Comparison of ENCODE assay signal across 8 cellular contexts in the genomic region with DNA sequence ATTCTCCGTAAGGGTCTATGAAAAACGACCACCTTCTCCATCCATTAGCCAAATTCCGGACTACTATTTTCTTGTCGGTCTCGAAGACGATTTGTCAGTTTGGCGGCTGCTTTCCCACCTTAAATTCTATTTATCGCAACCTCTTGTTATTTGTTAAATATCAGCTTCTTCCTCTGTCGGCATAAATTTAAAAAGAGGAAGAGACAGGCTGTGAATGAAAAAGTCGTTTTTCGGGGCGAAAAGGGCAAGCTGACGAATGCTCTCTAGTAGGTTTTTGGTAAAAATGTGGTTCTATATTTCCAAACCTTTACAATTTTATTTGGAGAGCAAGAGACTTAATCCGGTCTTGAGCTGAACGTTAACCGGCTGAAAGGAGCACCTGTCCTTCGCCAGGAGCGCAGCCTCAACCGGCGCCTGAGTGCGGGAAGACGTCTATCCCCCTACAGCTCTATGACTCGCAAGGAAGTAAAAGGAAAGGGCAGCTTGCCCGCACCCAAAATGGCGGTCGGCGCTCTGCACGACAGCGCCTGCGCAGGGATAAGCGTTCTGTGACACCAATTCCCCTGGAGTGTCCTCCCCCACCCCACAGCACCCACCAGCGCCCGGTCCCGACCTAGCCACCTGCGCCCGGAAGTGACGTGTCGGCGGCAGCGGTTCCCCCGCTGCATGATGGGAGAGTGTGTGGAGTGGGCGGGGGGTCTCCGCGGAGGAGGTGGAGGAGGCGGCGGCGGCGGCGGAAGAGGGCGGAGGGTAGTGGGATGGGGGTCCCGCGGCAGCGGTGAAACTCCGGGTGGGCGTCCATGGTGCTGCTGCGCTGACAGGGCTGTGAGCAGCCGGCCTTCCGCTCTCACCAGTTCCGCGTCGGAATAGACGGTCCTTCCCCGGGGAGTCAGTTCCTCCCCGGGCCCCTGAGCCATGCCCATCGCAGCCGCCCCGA. TPM values are rescaled to one million over a fixed set of nuclear protein-coding genes. Genes with fewer than 3 reads are reported as not detected.
DNase-seq lines count a peak whose midpoint lies in the region; TF ChIP-seq lines count a peak whose summit lies in the region.

A gene with protein sequence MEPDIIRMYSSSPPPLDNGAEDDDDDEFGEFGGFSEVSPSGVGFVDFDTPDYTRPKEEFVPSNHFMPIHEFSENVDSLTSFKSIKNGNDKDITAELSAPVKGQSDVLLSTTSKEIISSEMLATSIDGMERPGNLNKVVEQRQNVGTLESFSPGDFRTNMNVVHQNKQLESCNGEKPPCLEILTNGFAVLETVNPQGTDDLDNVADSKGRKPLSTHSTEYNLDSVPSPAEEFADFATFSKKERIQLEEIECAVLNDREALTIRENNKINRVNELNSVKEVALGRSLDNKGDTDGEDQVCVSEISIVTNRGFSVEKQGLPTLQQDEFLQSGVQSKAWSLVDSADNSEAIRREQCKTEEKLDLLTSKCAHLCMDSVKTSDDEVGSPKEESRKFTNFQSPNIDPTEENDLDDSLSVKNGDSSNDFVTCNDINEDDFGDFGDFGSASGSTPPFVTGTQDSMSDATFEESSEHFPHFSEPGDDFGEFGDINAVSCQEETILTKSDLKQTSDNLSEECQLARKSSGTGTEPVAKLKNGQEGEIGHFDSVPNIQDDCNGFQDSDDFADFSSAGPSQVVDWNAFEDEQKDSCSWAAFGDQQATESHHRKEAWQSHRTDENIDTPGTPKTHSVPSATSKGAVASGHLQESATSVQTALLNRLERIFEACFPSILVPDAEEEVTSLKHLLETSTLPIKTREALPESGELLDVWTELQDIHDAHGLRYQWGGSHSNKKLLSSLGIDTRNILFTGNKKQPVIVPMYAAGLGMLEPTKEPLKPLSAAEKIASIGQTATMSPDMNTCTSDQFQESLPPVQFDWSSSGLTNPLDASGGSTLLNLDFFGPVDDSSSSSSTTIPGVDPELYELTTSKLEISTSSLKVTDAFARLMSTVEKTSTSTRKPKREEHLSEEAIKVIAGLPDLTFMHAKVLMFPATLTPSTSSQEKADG (plus strand): TSS at position 662 of the 937 bp plus-strand sequence. CDS start 27,147 bp downstream, outside the sequence.

- peak within 1 kb of the TSS; percentile 88 for H3K9ac ChIP-seq in neuronal stem cell (ENCODE audit: low read depth, low read length, poor library complexity)

- H3K27ac ChIP-seq in HEK293 (ENCODE audit: extremely low read depth, low read depth, low read length) (peak within 1 kb of the TSS; percentile 80), neuronal stem cell (replicated peaks; ENCODE audit: low read length) (peak within 1 kb of the TSS; percentile 71)

- no peak within 1 kb of the TSS for H2BK12ac ChIP-seq in neuronal stem cell (ENCODE audit: low read length)

- TF ChIP-seq CTCF in HEK293 (tag by site-specific recombination; IDR thresholded peaks at IDR 0.05) (peak; percentile 39), subcutaneous adipose tissue (IDR thresholded peaks at IDR 0.05; ENCODE audit: low read depth) (no peak)

- no peaks in the 10 kb centered on the region; the same call in 1 of the 2 replicates for H3K4me1 ChIP-seq in HEK293 (ENCODE audit: control insufficient read depth, insufficient read depth, low read length)
- H3K4me1 ChIP-seq in neuronal stem cell (ENCODE audit: control insufficient read depth in 2 of 2, insufficient read depth in 1 of 2, low read depth in 1 of 2, low read length in 2 of 2), result peaks cover 2 to 5% of the 10 kb centered on the region in 2 donors

- no peak within 1 kb of the TSS for H3K4ac ChIP-seq in neuronal stem cell (ENCODE audit: low read length)

- H3K9me3 ChIP-seq in HEK293 (ENCODE audit: control insufficient read depth, insufficient read depth, low read depth, low read length), result no peaks in the 10 kb centered on the region
- no peaks in the 10 kb centered on the region for H3K9me3 ChIP-seq in neuronal stem cell (replicated peaks in 1 of 2; ENCODE audit: control insufficient read depth in 2 of 2, insufficient read depth in 1 of 2, low read depth in 1 of 2, low read length in 2 of 2)

- H2BK5ac ChIP-seq in neuronal stem cell (ENCODE audit: low read length), result peak within 1 kb of the TSS; percentile 1

- no peak within 1 kb of the TSS for H4K91ac ChIP-seq in neuronal stem cell (ENCODE audit: low read depth, low read length, poor library complexity)

- WGBS in neuronal stem cell (ENCODE audit: extremely low coverage in 2 of 2, insufficient read length in 2 of 2, insufficient replicate concordance in 1 of 2), 2 donors, result no CpG with 5 or more reads among the region's 67 CpGs

- no peak within 1 kb of the TSS for H2AK5ac ChIP-seq in neuronal stem cell (ENCODE audit: low read depth, low read length)

- peak within 1 kb of the TSS; percentile 89 for H3K23ac ChIP-seq in neuronal stem cell (ENCODE audit: low read depth, low read length, poor library complexity)

- POLR2A ChIA-PET in HEK293 (lab: Yijun Ruan, JAX), result interaction anchor here (0.7 to 2.4 kb wide), 13 partner anchors 9 to 682 kb away, joined by 3 to 15 read pairs (median 4); partner anchors contain the start of genes CEP68, LGALSL, SERTAD2 and UGP2

- peak within 1 kb of the TSS; percentile 89 for H2BK15ac ChIP-seq in neuronal stem cell (ENCODE audit: low read length)

- H3K4me2 ChIP-seq in neuronal stem cell (ENCODE audit: insufficient read depth, low read length, poor library complexity, severe bottlenecking), result peak within 1 kb of the TSS; percentile 91

- H3K18ac ChIP-seq in neuronal stem cell (ENCODE audit: low read length), result peak within 1 kb of the TSS; percentile 86

- peak within 1 kb of the TSS; percentile 82 for H3K14ac ChIP-seq in neuronal stem cell (ENCODE audit: low read length)

- H4K8ac ChIP-seq in neuronal stem cell (ENCODE audit: low read depth, low read length), result no peak within 1 kb of the TSS

- in situ Hi-C loops in SK-MEL-5 (cut with HindIII; ENCODE audit: low pct_unique_long_range_greater_than_20kb, low sequenced_read_pairs), result no loop called here

- DNase-seq in GDM1 (lab: John Stamatoyannopoulos, UW) (peak; percentile 99), MV-4-11 (lab: John Stamatoyannopoulos, UW) (peak; percentile 98), SK-MEL-5 (ENCODE audit: low read depth, low spot score) (peak; percentile 99), foreskin melanocyte (peak; percentile 97), neuronal stem cell (ENCODE audit: low spot score) (peak; percentile 96)
- peak; percentile 100 for DNase-seq in activated naive CD4-positive, alpha-beta T cell treated with Interleukin-2 at 50 U/mL for 16 hours

- no peaks in the 10 kb centered on the region for H3K27me3 ChIP-seq in neuronal stem cell (ENCODE audit: control insufficient read depth in 3 of 3, insufficient read depth in 3 of 3, low read depth in 1 of 3, low read length in 3 of 3)

- CTCF ChIA-PET in HEK293 (lab: Yijun Ruan, JAX), result interaction anchor here (0.6 to 2.2 kb wide), 27 partner anchors 10 to 511 kb away, joined by 3 to 26 read pairs (median 4); no protein-coding TSS in a partner anchor

- H3K36me3 ChIP-seq in HEK293 (ENCODE audit: control insufficient read depth in 2 of 2, insufficient read depth in 1 of 2, low read length in 2 of 2) (no peaks in the 10 kb centered on the region; a peak in 1 of 3 replicates), neuronal stem cell (replicated peaks in 1 of 2; ENCODE audit: control insufficient read depth in 2 of 2, insufficient read depth in 2 of 2, low read length in 2 of 2) (no peaks in the 10 kb centered on the region)

- peaks cover 5% of the 10 kb centered on the region for H3K79me1 ChIP-seq in neuronal stem cell (ENCODE audit: low read depth, low read length)

- peak within 1 kb of the TSS; percentile 94 for H2AFZ ChIP-seq in neuronal stem cell (ENCODE audit: low read length)

- H2BK120ac ChIP-seq in neuronal stem cell (ENCODE audit: low read depth, low read length), result no peak within 1 kb of the TSS

- H3K4me3 ChIP-seq in HEK293 (ENCODE audit: low read depth, low read length), result peak within 1 kb of the TSS; percentile 99
- peak within 1 kb of the TSS; percentile 84 to 98 for H3K4me3 ChIP-seq in neuronal stem cell (ENCODE audit: low read length in 2 of 2)

TF ChIP-seq in HEK293, 187 proteins besides CTCF, POLR2A, EP300 and RAD21 (continues in another document):
- TF ChIP-seq ZNF311 (tag by site-specific recombination; IDR thresholded peaks at IDR 0.05; ENCODE audit: borderline replicate concordance), result no peak
- peak; percentile 20; the same call in 1 of the 2 replicates for TF ChIP-seq ZNF600 (tag by site-specific recombination; IDR thresholded peaks at IDR 0.05)
- TF ChIP-seq ZNF121 (tag by site-specific recombination; IDR thresholded peaks at IDR 0.05), result no peak
- no peak for TF ChIP-seq ZNF335 (tag by site-specific recombination; conservative IDR thresholded peaks at IDR 0.05)
- TF ChIP-seq ZBTB44 (tag by site-specific recombination; IDR thresholded peaks at IDR 0.05), result no peak
- TF ChIP-seq HOXD13 (CRISPR knock-in tag; IDR thresholded peaks at IDR 0.05; ENCODE audit: borderline replicate concordance), result no peak
- no peak for TF ChIP-seq ZBTB1 (tag by site-specific recombination; IDR thresholded peaks at IDR 0.05)
- no peak for TF ChIP-seq ZNF132 (tag by site-specific recombination; IDR thresholded peaks at IDR 0.05; ENCODE audit: borderline replicate concordance)
- no peak for TF ChIP-seq ZFP41 (tag by site-specific recombination; IDR thresholded peaks at IDR 0.05; ENCODE audit: borderline replicate concordance)
- no peak for TF ChIP-seq ZNF571 (tag by site-specific recombination; IDR thresholded peaks at IDR 0.05)

RNA-seq across cellular contexts. Expression of the gene that starts here (rescaled TPM):
- 44.4 and 44.7 TPM in 2 replicates for total RNA-seq in SK-MEL-5 (2014; rRNA removed; shearing (Covaris generic))
- 28.7 and 29.4 TPM in 2 replicates for polyA plus RNA-seq in SK-MEL-5 (2015; cell fraction: cytosol; rRNA removed)
- polyA plus RNA-seq in SK-MEL-5 (2015; cell fraction: nucleus; rRNA removed), result 21.2 and 25.3 TPM in 2 replicates
- 19.0 TPM for polyA plus RNA-seq in neuronal stem cell (2013, experiment 1 of 2)
- 19.2 TPM for polyA plus RNA-seq in neuronal stem cell (2013, experiment 2 of 2)
- 10 to 100 TPM; 39.2 to 50.5 (median 44.7) TPM for total RNA-seq in subcutaneous adipose tissue

Comparison
In these comparisons a context has a peak if more than half of its experiments do, and no peak if none do; other contexts are left out.
1. Peak in every context shown above with its lines: DNase-seq, H3K4me3 ChIP-seq and H3K27ac ChIP-seq.